In genomic region chr16:4382795-4383357, GRCh38 we compare ENCODE assay signal across 20 cellular contexts. TPM values are rescaled to one million over a fixed set of nuclear protein-coding genes. Genes with fewer than 3 reads are reported as not detected.
DNase-seq lines count a peak whose midpoint lies in the region; ATAC-seq and TF ChIP-seq lines count a peak whose summit lies in the region.
"Had no signal": no experiment of that assay in that cellular context is flagged by ENCODE, and none has a peak within 500 bp of the region (broad histone marks: within the 10 kb centered on the region; RNA-seq: fewer than 3 reads in every experiment).

No MANE protein-coding gene starts in this region.

- TF ChIP-seq POLR2A in gastrocnemius medialis (IDR thresholded peaks at IDR 0.05): no peak

- peaks cover 6% of the 10 kb centered on the region for H3K9me3 Mint-ChIP-seq in glutamatergic neuron (ENCODE audit: unreplicated experiment)
- H3K9me3 Mint-ChIP-seq: activated naive CD8-positive, alpha-beta T cell treated with anti-CD3 and anti-CD28 coated beads for 36 hours; naive thymus-derived CD4-positive, alpha-beta T cell; T-helper 2 cell treated with Interferon-gamma antibody and Interleukin-4, amounts not matched to agents 5 μg/mL and 100 μg/mL, for 36 hours had no signal

- CTCF ChIA-PET in HEK293 (lab: Yijun Ruan, JAX): interaction anchor here (0.6 kb wide), 1 partner anchor 28 kb away, joined by 4 read pairs; no protein-coding TSS in a partner anchor

- H4K20me1 ChIP-seq in BLaER1: peaks cover 93% of the 10 kb centered on the region

- POLR2A ChIA-PET in HEK293 (lab: Yijun Ruan, JAX): no interaction called here

- no peaks in the 10 kb centered on the region for H3K27me3 ChIP-seq in BLaER1
- H3K27me3 ChIP-seq in gastrocnemius medialis: no peaks in the 10 kb centered on the region
- H3K27me3 ChIP-seq: esophagus muscularis mucosa, SJSA1, spleen had no signal

- H3K36me3 Mint-ChIP-seq in glutamatergic neuron (ENCODE audit: unreplicated experiment): no peaks in the 10 kb centered on the region
- H3K36me3 Mint-ChIP-seq: activated naive CD8-positive, alpha-beta T cell treated with anti-CD3 and anti-CD28 coated beads for 36 hours had no signal

- H3K27ac ChIP-seq in BLaER1 (peak overlapping the region; percentile 73), HEK293 (ENCODE audit: extremely low read depth, low read depth, low read length) (no peak overlapping the region), coronary artery (peak overlapping the region; percentile 92 to 98), gastrocnemius medialis (peak overlapping the region in 3 of 4 donors; percentile 7 to 16 (median 15))
- H3K27ac ChIP-seq: SJSA1 had no signal

- H3K4me3 Mint-ChIP-seq in glutamatergic neuron (ENCODE audit: unreplicated experiment): no peak overlapping the region
- H3K4me3 Mint-ChIP-seq: activated naive CD8-positive, alpha-beta T cell treated with anti-CD3 and anti-CD28 coated beads for 36 hours; naive thymus-derived CD4-positive, alpha-beta T cell; T-helper 2 cell treated with Interferon-gamma antibody and Interleukin-4, amounts not matched to agents 5 μg/mL and 100 μg/mL, for 36 hours had no signal

- intact Hi-C loops in gastrocnemius medialis (cut with DNase I; ENCODE audit: low total_unique reads): no loop called here

- no peak overlapping the region for H3K27ac Mint-ChIP-seq in glutamatergic neuron (ENCODE audit: unreplicated experiment)
- H3K27ac Mint-ChIP-seq: activated naive CD8-positive, alpha-beta T cell treated with anti-CD3 and anti-CD28 coated beads for 36 hours had no signal

- no peak for TF ChIP-seq CTCF in HEK293 (tag by site-specific recombination; IDR thresholded peaks at IDR 0.05)
- TF ChIP-seq CTCF in coronary artery (IDR thresholded peaks at IDR 0.05): no peak
- no peak for TF ChIP-seq CTCF in gastrocnemius medialis (IDR thresholded peaks at IDR 0.05 in 4 of 5, conservative IDR thresholded peaks at IDR 0.05 in 1 of 5)
- TF ChIP-seq CTCF in glutamatergic neuron (IDR thresholded peaks at IDR 0.05; ENCODE audit: partially characterized antibody, unreplicated experiment): no peak

- H3K9me3 ChIP-seq in BLaER1 (no peaks in the 10 kb centered on the region), HEK293 (ENCODE audit: control insufficient read depth, insufficient read depth, low read depth, low read length) (no peaks in the 10 kb centered on the region), gastrocnemius medialis (no peaks in the 10 kb centered on the region)
- H3K9me3 ChIP-seq: esophagus muscularis mucosa, lower lobe of right lung, SJSA1, spleen had no signal

- ATAC-seq in gastrocnemius medialis: no peak
- ATAC-seq: activated CD4-positive, CD25-positive, alpha-beta regulatory T cell treated with anti-CD3 and anti-CD28 coated beads, Interleukin-2, amount 50 U/mL, for 24 hours; lower lobe of right lung had no signal

- peak overlapping the region; percentile 54; the same call in 1 of the 2 replicates for H3K9ac ChIP-seq in BLaER1

- peaks cover 12% of the 10 kb centered on the region for H3K27me3 Mint-ChIP-seq in glutamatergic neuron (ENCODE audit: unreplicated experiment)
- H3K27me3 Mint-ChIP-seq: activated naive CD8-positive, alpha-beta T cell treated with anti-CD3 and anti-CD28 coated beads for 36 hours; naive thymus-derived CD4-positive, alpha-beta T cell had no signal

- DNase-seq in coronary artery (ENCODE audit: low spot score) (no peak), gastrocnemius medialis (no peak), anterior cingulate cortex (lab: John Stamatoyannopoulos, UW) (no peak), glutamatergic neuron (no peak)
- no peak for DNase-seq in stimulated activated CD4-positive, alpha-beta T cell treated with anti-CD3 and anti-CD28 coated beads, Interleukin-2, amount 100 ng/mL, for 24 hours
- DNase-seq: activated naive CD8-positive, alpha-beta T cell treated with anti-CD3 and anti-CD28 coated beads for 36 hours; activated T-cell treated with anti-CD3 and anti-CD28 coated beads, Interleukin-2, amount 50 U/mL, for 48 hours; AML-193; Kasumi-1; lower lobe of right lung; NCI-H1105; spleen had no signal

- H3K36me3 ChIP-seq in BLaER1 (peaks cover 84% of the 10 kb centered on the region), HEK293 (ENCODE audit: control insufficient read depth in 2 of 2, insufficient read depth in 1 of 2, low read length in 2 of 2) (peaks cover 0 to 40% of the 10 kb centered on the region in 2 experiments; a peak in 1 of 3 replicates), gastrocnemius medialis (no peaks in the 10 kb centered on the region)

- H3K4me3 ChIP-seq in BLaER1 (no peak overlapping the region), HEK293 (ENCODE audit: low read depth, low read length) (no peak overlapping the region), coronary artery (no peak overlapping the region), gastrocnemius medialis (no peak overlapping the region)
- H3K4me3 ChIP-seq: esophagus muscularis mucosa, lower lobe of right lung, SJSA1, spleen had no signal

- H3K4me1 Mint-ChIP-seq in glutamatergic neuron (ENCODE audit: low read depth, unreplicated experiment): peaks cover 3% of the 10 kb centered on the region
- H3K4me1 Mint-ChIP-seq: activated naive CD8-positive, alpha-beta T cell treated with anti-CD3 and anti-CD28 coated beads for 36 hours had no signal

- in situ Hi-C loops in gastrocnemius medialis (cut with MboI; ENCODE audit: low sequenced_read_pairs in 4 of 4): no loop called here

- H3K4me2 ChIP-seq in BLaER1: peak overlapping the region; percentile 77

- H3K4me1 ChIP-seq in BLaER1: peaks cover 69% of the 10 kb centered on the region
- H3K4me1 ChIP-seq in HEK293 (ENCODE audit: control insufficient read depth, insufficient read depth, low read length): no peaks in the 10 kb centered on the region
- H3K4me1 ChIP-seq in gastrocnemius medialis: peaks cover 8 to 21% of the 10 kb centered on the region in 2 donors

TF ChIP-seq in HEK293, 187 proteins besides CTCF, POLR2A, EP300 and RAD21:
- TF ChIP-seq SP2 (tag by site-specific recombination; IDR thresholded peaks at IDR 0.05) (0 out of 2 replicates have a peak, but pooled peaks have one; percentile 2), ZNF324 (tag by site-specific recombination; IDR thresholded peaks at IDR 0.05) (no peak)

RNA-seq across cellular contexts. Expression of gene VASN, which starts 11.2 kb away (rescaled TPM):
- total RNA-seq in gastrocnemius medialis (10 to 100 TPM in 1 of 4 donors, 1 to 10 TPM in 3; 2.4 to 12.8 (median 3.7) TPM), glutamatergic neuron (ENCODE audit: unreplicated experiment) (4.1 TPM)
- total RNA-seq: OCI-LY7 had no signal

RNA-seq across cellular contexts. Expression of gene PAM16, which starts 31.8 kb away (rescaled TPM):
- total RNA-seq in gastrocnemius medialis: 100 to 1,000 TPM; 112 to 174 (median 132) TPM
- total RNA-seq in glutamatergic neuron (ENCODE audit: unreplicated experiment): 33.1 TPM

RNA-seq across cellular contexts. Expression of gene CORO7, which starts 33.5 kb away (rescaled TPM):
- total RNA-seq in gastrocnemius medialis (10 to 100 TPM in 1 of 4 donors, 1 to 10 TPM in 3; 5.7 to 15.3 (median 7.2) TPM), glutamatergic neuron (ENCODE audit: unreplicated experiment) (200 TPM)

RNA-seq across cellular contexts. Expression of gene DNAJA3, which starts 42.8 kb away (rescaled TPM):
- total RNA-seq in gastrocnemius medialis (100 to 1,000 TPM in 2 of 4 donors, 10 to 100 TPM in 2; 94.8 to 114 (median 103) TPM), glutamatergic neuron (ENCODE audit: unreplicated experiment) (32.6 TPM)

Comparison
In these comparisons a context has a peak if more than half of its experiments do, and no peak if none do; other contexts are left out.
1. RNA of gene CORO7, which starts 33.5 kb away (total RNA-seq): 200 TPM in glutamatergic neuron (single experiment); 5.7 to 15.3 TPM in gastrocnemius medialis; every median in the first group is over 10 times any median in the second.